Comparison of ENCODE assay signal across 32 cellular contexts in the genomic region with DNA sequence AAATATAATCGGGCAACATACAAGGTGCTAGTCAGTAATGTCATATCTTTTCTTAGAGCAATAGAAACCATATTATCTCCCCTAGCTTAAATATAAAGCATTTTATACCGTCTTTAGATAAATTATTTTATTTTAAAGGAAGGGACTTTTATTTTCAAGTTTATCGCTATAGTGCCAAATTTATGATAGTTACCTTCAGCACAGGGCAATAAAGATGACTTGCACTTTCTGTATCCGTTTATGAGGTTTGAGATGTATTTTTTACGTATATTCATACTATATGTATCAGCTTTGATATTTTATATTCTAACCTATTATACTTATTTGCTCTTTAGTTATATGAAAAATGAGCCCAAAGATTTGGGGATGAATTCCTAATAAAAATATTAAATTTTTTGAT.
"Had no signal": no experiment of that assay in that cellular context is flagged by ENCODE, and none has a peak within 500 bp of the region (broad histone marks: within the 10 kb centered on the region; RNA-seq: fewer than 3 reads in every experiment).

No MANE protein-coding gene starts in this region.

- H3K36me3 Mint-ChIP-seq: activated naive CD4-positive, alpha-beta T cell treated with anti-CD3 and anti-CD28 coated beads, Interleukin-2, amount 50 U/mL, for 24 hours; activated naive CD8-positive, alpha-beta T cell treated with anti-CD3 and anti-CD28 coated beads, Interleukin-2, amount 10 ng/mL, durations not matched to agents 7 days and 5 days had no signal

- H3K27ac Mint-ChIP-seq: activated CD4-positive, alpha-beta T cell treated with anti-CD3 and anti-CD28 coated beads for 36 hours; activated CD4-positive, alpha-beta T cell treated with anti-CD3 and anti-CD28 coated beads, Interleukin-2, amount 10 ng/mL, durations not matched to agents 7 days and 5 days; activated CD8-positive, alpha-beta T cell treated with anti-CD3 and anti-CD28 coated beads, Interleukin-2, amount 10 ng/mL, durations not matched to agents 7 days and 5 days; activated naive CD4-positive, alpha-beta T cell treated with anti-CD3 and anti-CD28 coated beads, Interleukin-2, amount 50 U/mL, for 24 hours; activated naive CD8-positive, alpha-beta T cell treated with anti-CD3 and anti-CD28 coated beads, Interleukin-2, amount 10 ng/mL, durations not matched to agents 7 days and 5 days; activated T-cell treated with anti-CD3 and anti-CD28 coated beads, Interleukin-2, amount 50 U/mL, for 24 hours; activated T-helper 2 cell treated with anti-CD3 and anti-CD28 coated beads, Interferon-gamma antibody, Interleukin-2, Interleukin-4, amounts not matched to agents 10 μg/mL and 5 μg/mL and 100 μg/mL, durations not matched to agents 14 hours and 24 hours and 36 hours; T-helper 1 cell treated with Interleukin-12 subunit alpha and Interleukin-12 subunit beta and Interleukin-4 antibody, amounts not matched to agents 30 μg/mL and 1 μg/mL, for 36 hours; T-helper 2 cell treated with Interferon-gamma antibody and Interleukin-4, amounts not matched to agents 5 μg/mL and 100 μg/mL, for 36 hours had no signal

- H3K27ac ChIP-seq: ascending aorta, cardiac muscle cell, KMS-11, SJSA1 had no signal

- H3K27me3 Mint-ChIP-seq: activated naive CD4-positive, alpha-beta T cell treated with anti-CD3 and anti-CD28 coated beads, Interleukin-2, amount 50 U/mL, for 24 hours; activated T-cell treated with anti-CD3 and anti-CD28 coated beads, Interleukin-2, amount 50 U/mL, for 24 hours had no signal

- H3K4me1 ChIP-seq: ascending aorta, SJSA1 had no signal

- H3K9ac ChIP-seq: KMS-11, SK-N-SH had no signal

- H3K9me3 ChIP-seq: ascending aorta, SJSA1, SK-N-SH had no signal

- DNase-seq: activated CD4-positive, alpha-beta T cell treated with anti-CD3 and anti-CD28 coated beads for 36 hours; activated CD4-positive, alpha-beta T cell treated with anti-CD3 and anti-CD28 coated beads, Interleukin-2, amount 10 ng/mL, durations not matched to agents 7 days and 5 days; activated CD4-positive, alpha-beta T cell treated with anti-CD3 and anti-CD28 coated beads, Interleukin-2, amount 50 U/mL, for 48 hours; activated CD8-positive, alpha-beta T cell treated with anti-CD3 and anti-CD28 coated beads, Interleukin-2, amount 10 ng/mL, durations not matched to agents 7 days and 5 days; activated gamma-delta T cell; activated naive CD4-positive, alpha-beta T cell treated with Interleukin-2 at 50 U/mL for 16 hours; activated naive CD8-positive, alpha-beta T cell treated with anti-CD3 and anti-CD28 coated beads, Interleukin-2, amount 10 ng/mL, durations not matched to agents 7 days and 5 days; activated T-cell treated with anti-CD3 and anti-CD28 coated beads, Interleukin-2, amount 50 U/mL, for 24 hours; amygdala; NCI-H1105; NCI-H1417 treated with DMSO at 0.1 percent for 48 hours; NCI-H187 treated with DMSO at 0.1 percent for 48 hours; NCI-H2081; NCI-H2171 treated with DMSO at 0.1 percent for 48 hours; NCI-H226; NCI-H446 treated with DMSO at 0.1 percent for 48 hours; NCI-H524; NCI-H69; RPMI8226; SHP77 treated with DMSO at 0.1 percent for 48 hours; SK-N-SH had no signal

- FAIRE-seq: TTC549 had no signal

- H3K36me3 ChIP-seq: ascending aorta, cardiac muscle cell, SJSA1 had no signal

- H3K4me2 ChIP-seq: KMS-11, SK-N-SH had no signal

- H3K27me3 ChIP-seq: ascending aorta, cardiac muscle cell, SJSA1 had no signal

- ATAC-seq: activated CD4-positive, alpha-beta T cell treated with anti-CD3 and anti-CD28 coated beads for 36 hours; activated CD4-positive, CD25-positive, alpha-beta regulatory T cell treated with anti-CD3 and anti-CD28 coated beads, Interleukin-2, amount 50 U/mL, for 24 hours; activated CD8-positive, alpha-beta T cell treated with anti-CD3 and anti-CD28 coated beads, Interleukin-2, amount 10 ng/mL, durations not matched to agents 7 days and 5 days; Panc1 had no signal

- H3K9me2 ChIP-seq: SK-N-SH had no signal

- H3K9me3 Mint-ChIP-seq: activated CD4-positive, alpha-beta T cell treated with anti-CD3 and anti-CD28 coated beads, Interleukin-2, amount 10 ng/mL, durations not matched to agents 7 days and 5 days; activated naive CD4-positive, alpha-beta T cell treated with anti-CD3 and anti-CD28 coated beads, Interleukin-2, amount 50 U/mL, for 24 hours; activated naive CD8-positive, alpha-beta T cell treated with anti-CD3 and anti-CD28 coated beads, Interleukin-2, amount 10 ng/mL, durations not matched to agents 7 days and 5 days; activated T-cell treated with anti-CD3 and anti-CD28 coated beads, Interleukin-2, amount 50 U/mL, for 24 hours; activated T-helper 2 cell treated with anti-CD3 and anti-CD28 coated beads, Interferon-gamma antibody, Interleukin-2, Interleukin-4, amounts not matched to agents 10 μg/mL and 5 μg/mL and 100 μg/mL, durations not matched to agents 14 hours and 24 hours and 36 hours; T-helper 1 cell treated with Interleukin-12 subunit alpha and Interleukin-12 subunit beta and Interleukin-4 antibody, amounts not matched to agents 30 μg/mL and 1 μg/mL, for 36 hours; T-helper 2 cell treated with Interferon-gamma antibody and Interleukin-4, amounts not matched to agents 5 μg/mL and 100 μg/mL, for 36 hours had no signal

- H3K4me3 Mint-ChIP-seq: activated CD4-positive, alpha-beta T cell treated with anti-CD3 and anti-CD28 coated beads for 36 hours; activated CD4-positive, alpha-beta T cell treated with anti-CD3 and anti-CD28 coated beads, Interleukin-2, amount 10 ng/mL, durations not matched to agents 7 days and 5 days; activated CD8-positive, alpha-beta T cell treated with anti-CD3 and anti-CD28 coated beads, Interleukin-2, amount 10 ng/mL, durations not matched to agents 7 days and 5 days; activated naive CD4-positive, alpha-beta T cell treated with anti-CD3 and anti-CD28 coated beads, Interleukin-2, amount 50 U/mL, for 24 hours; activated naive CD8-positive, alpha-beta T cell treated with anti-CD3 and anti-CD28 coated beads, Interleukin-2, amount 10 ng/mL, durations not matched to agents 7 days and 5 days; activated T-cell treated with anti-CD3 and anti-CD28 coated beads, Interleukin-2, amount 50 U/mL, for 24 hours; T-helper 1 cell treated with Interleukin-12 subunit alpha and Interleukin-12 subunit beta and Interleukin-4 antibody, amounts not matched to agents 30 μg/mL and 1 μg/mL, for 36 hours; T-helper 2 cell treated with Interferon-gamma antibody and Interleukin-4, amounts not matched to agents 5 μg/mL and 100 μg/mL, for 36 hours had no signal

- H3K4me3 ChIP-seq: ascending aorta, cardiac muscle cell, SJSA1 had no signal
